Comparison of ENCODE assay signal across 8 cellular contexts in genomic region chr9:129776938-129777768, GRCh38. TPM values are rescaled to one million over a fixed set of nuclear protein-coding genes. Genes with fewer than 3 reads are reported as not detected.
DNase-seq lines count a peak whose midpoint lies in the region; ATAC-seq, FAIRE-seq and TF ChIP-seq lines count a peak whose summit lies in the region.

No MANE protein-coding gene starts in this region.

- CTCF ChIA-PET in GM10248 (lab: Yijun Ruan, JAX), result interaction anchor here (1.2 to 3.5 kb wide), 5 partner anchors 13 to 646 kb away, joined by 3 to 23 read pairs (median 7); no protein-coding TSS in a partner anchor

- FAIRE-seq in H54 (lab: Jason Lieb, UNC), result peak; percentile 91

- TF ChIP-seq EP300 in ovary (IDR thresholded peaks at IDR 0.05), result no peak

- H3K4me3 ChIP-seq in ovary (no peak overlapping the region), upper lobe of right lung (no peak overlapping the region)

- H3K27ac Mint-ChIP-seq in activated naive CD4-positive, alpha-beta T cell treated with anti-CD3 and anti-CD28 coated beads, Interleukin-2, amount 50 U/mL, for 72 hours, result peak overlapping the region; percentile 46 to 77

- DNase-seq in H54 (ENCODE audit: insufficient read length, low spot score) (peak; percentile 86), RKO (ENCODE audit: low spot score) (peak; percentile 99), glomerular visceral epithelial cell (ENCODE audit: extremely low spot score) (peak; percentile 100), ovary (peak; percentile 87 to 94 (median 92)), upper lobe of right lung (peak; percentile 91), GM10248 (ENCODE audit: extremely low spot score) (no peak), GM19240 (ENCODE audit: insufficient read length, low spot score) (no peak)
- peak; percentile 49 to 89 for DNase-seq in activated naive CD4-positive, alpha-beta T cell treated with anti-CD3 and anti-CD28 coated beads, Interleukin-2, amount 50 U/mL, for 72 hours (ENCODE audit: low spot score in 2 of 2)

- ATAC-seq in activated naive CD4-positive, alpha-beta T cell treated with anti-CD3 and anti-CD28 coated beads, Interleukin-2, amount 50 U/mL, for 72 hours, result peak; percentile 83 to 95
- peak; percentile 89 for ATAC-seq in upper lobe of right lung

- H3K27ac ChIP-seq in ovary (peak overlapping the region in 1 of 2 donors; percentile 41), upper lobe of right lung (peak overlapping the region; percentile 55)

- H3K36me3 ChIP-seq in ovary, result no peaks in the 10 kb centered on the region
- no peaks in the 10 kb centered on the region for H3K36me3 ChIP-seq in upper lobe of right lung

- TF ChIP-seq CTCF in ovary (IDR thresholded peaks at IDR 0.05), result no peak
- no peak for TF ChIP-seq CTCF in upper lobe of right lung (IDR thresholded peaks at IDR 0.05)
- TF ChIP-seq CTCF in GM10248 (IDR thresholded peaks at IDR 0.05; ENCODE audit: control extremely low read depth, extremely low read depth, low read depth, missing control alignments), result no peak

- TF ChIP-seq POLR2A in H54 (IDR thresholded peaks at IDR 0.05; ENCODE audit: low read depth, low read length) (no peak), ovary (IDR thresholded peaks at IDR 0.05) (no peak)

- H3K36me3 Mint-ChIP-seq in activated naive CD4-positive, alpha-beta T cell treated with anti-CD3 and anti-CD28 coated beads, Interleukin-2, amount 50 U/mL, for 72 hours, result no peaks in the 10 kb centered on the region

- H3K27me3 ChIP-seq in ovary (no peaks in the 10 kb centered on the region), upper lobe of right lung (no peaks in the 10 kb centered on the region)

- no peaks in the 10 kb centered on the region for H3K9me3 Mint-ChIP-seq in activated naive CD4-positive, alpha-beta T cell treated with anti-CD3 and anti-CD28 coated beads, Interleukin-2, amount 50 U/mL, for 72 hours

- H3K9me3 ChIP-seq in ovary (no peaks in the 10 kb centered on the region), upper lobe of right lung (no peaks in the 10 kb centered on the region)

- intact Hi-C loops in ovary (cut with DNase I) (loop anchor here in 1 of 4 donors (10.0 kb wide), 1 partner anchor 642 kb away; no protein-coding TSS in a partner anchor), upper lobe of right lung (cut with DNase I) (no loop called here)

- no peaks in the 10 kb centered on the region for H3K4me1 ChIP-seq in ovary (ENCODE audit: insufficient read depth)
- H3K4me1 ChIP-seq in upper lobe of right lung, result peaks cover 18% of the 10 kb centered on the region

- WGBS in ovary, 3 donors, result 25 to 29% (median 26%) methylated on average over 16 of the region's 16 CpGs

- POLR2A ChIA-PET in GM10248 (lab: Yijun Ruan, JAX), result no interaction called here

RNA-seq across cellular contexts. Expression of gene PTGES, which starts 24.3 kb away (rescaled TPM):
- total RNA-seq in activated naive CD4-positive, alpha-beta T cell treated with anti-CD3 and anti-CD28 coated beads, Interleukin-2, amount 50 U/mL, for 72 hours, result under 1 TPM in 1 of 2 donors, not detected in 1; 0.41 TPM
- total RNA-seq in ovary (1 to 10 TPM in 4 of 7 donors, under 1 TPM in 3; 0.72 to 5.1 (median 1.6) TPM), upper lobe of right lung (2.1 TPM)
- 10 to 100 TPM in 1 of 2 donors, under 1 TPM in 1; 0.63 to 22.6 TPM for polyA plus RNA-seq in ovary

RNA-seq across cellular contexts. Expression of gene TOR1B, which starts 25.8 kb away (rescaled TPM):
- 10 to 100 TPM; 17.2 to 29.7 TPM for total RNA-seq in activated naive CD4-positive, alpha-beta T cell treated with anti-CD3 and anti-CD28 coated beads, Interleukin-2, amount 50 U/mL, for 72 hours
- 10 to 100 TPM; 12.9 to 27.3 (median 16.9) TPM for total RNA-seq in ovary
- polyA plus RNA-seq in ovary, result 10 to 100 TPM; 12.2 to 27.5 TPM
- 26.0 TPM for total RNA-seq in upper lobe of right lung

RNA-seq across cellular contexts. Expression of gene TOR1A, which starts 46.8 kb away (rescaled TPM):
- 10 to 100 TPM; 33.4 to 48.6 TPM for total RNA-seq in activated naive CD4-positive, alpha-beta T cell treated with anti-CD3 and anti-CD28 coated beads, Interleukin-2, amount 50 U/mL, for 72 hours
- total RNA-seq in ovary, result 10 to 100 TPM; 23.5 to 32.7 (median 27.1) TPM
- polyA plus RNA-seq in ovary, result 10 to 100 TPM; 24.9 to 45.6 TPM
- total RNA-seq in upper lobe of right lung, result 35.5 TPM

RNA-seq across cellular contexts. Expression of gene C9orf78, which starts 57.9 kb away (rescaled TPM):
- 10 to 100 TPM; 43.9 to 58.4 TPM for total RNA-seq in activated naive CD4-positive, alpha-beta T cell treated with anti-CD3 and anti-CD28 coated beads, Interleukin-2, amount 50 U/mL, for 72 hours
- total RNA-seq in ovary (10 to 100 TPM; 34.1 to 45.7 (median 37.0) TPM), upper lobe of right lung (36.6 TPM)
- 100 to 1,000 TPM in 1 of 2 donors, 10 to 100 TPM in 1; 55.4 to 130 TPM for polyA plus RNA-seq in ovary

RNA-seq across cellular contexts. Expression of gene USP20, which starts 58.1 kb away (rescaled TPM):
- 10 to 100 TPM; 50.7 to 58.5 TPM for total RNA-seq in activated naive CD4-positive, alpha-beta T cell treated with anti-CD3 and anti-CD28 coated beads, Interleukin-2, amount 50 U/mL, for 72 hours
- total RNA-seq in ovary (10 to 100 TPM; 14.5 to 39.8 (median 32.4) TPM), upper lobe of right lung (21.4 TPM)
- 10 to 100 TPM in 1 of 2 donors, 1 to 10 TPM in 1; 6.8 to 29.7 TPM for polyA plus RNA-seq in ovary

Comparison
In these comparisons a context has a peak if more than half of its experiments do, and no peak if none do; other contexts are left out.
1. DNase-seq: peak in H54 (single experiment), RKO (single experiment), activated naive CD4-positive, alpha-beta T cell treated with anti-CD3 and anti-CD28 coated beads, Interleukin-2, amount 50 U/mL, for 72 hours (2 of 2), glomerular visceral epithelial cell (single experiment), ovary (5 of 5) and upper lobe of right lung (single experiment); none in GM10248 (single experiment) and GM19240 (single experiment).